ENCODE assay signal across 12 cellular contexts in genomic region chr19:49486232-49486631, GRCh38. TPM values are rescaled to one million over a fixed set of nuclear protein-coding genes. Genes with fewer than 3 reads are reported as not detected.
DNase-seq lines count a peak whose midpoint lies in the region; ATAC-seq and TF ChIP-seq lines count a peak whose summit lies in the region.
"Had no signal": no experiment of that assay in that cellular context is flagged by ENCODE, and none has a peak within 500 bp of the region (broad histone marks: within the 10 kb centered on the region; RNA-seq: fewer than 3 reads in every experiment).

No MANE protein-coding gene starts in this region.

- WGBS in sigmoid colon, 2 donors = 93 to 97% methylated on average over 7 of the region's 7 CpGs

- TF ChIP-seq CTCF in OCI-LY3 (IDR thresholded peaks at IDR 0.05; ENCODE audit: low read depth, low read length) = no peak
- no peak for TF ChIP-seq CTCF in sigmoid colon (IDR thresholded peaks at IDR 0.05)
- no peak for TF ChIP-seq CTCF in OCI-LY7 (conservative IDR thresholded peaks at IDR 0.05; ENCODE audit: low read length)
- no peak for TF ChIP-seq CTCF in dorsolateral prefrontal cortex (IDR thresholded peaks at IDR 0.05 in 54 of 56, conservative IDR thresholded peaks at IDR 0.05 in 2 of 56; ENCODE audit: low read depth in 1 of 56, partially characterized antibody in 56 of 56)

- H3K4me3 Mint-ChIP-seq in activated CD8-positive, alpha-beta memory T cell treated with anti-CD3 and anti-CD28 coated beads, Interleukin-2, amount 10 ng/mL, durations not matched to agents 7 days and 5 days = no peak overlapping the region
- peak overlapping the region in 1 of 2 donors; percentile 29 for H3K4me3 Mint-ChIP-seq in effector memory CD8-positive, alpha-beta T cell

- H3K9me2 ChIP-seq in OCI-LY7 (ENCODE audit: insufficient read depth, low read length) = no peaks in the 10 kb centered on the region

- peak overlapping the region; percentile 65 for H3K27ac Mint-ChIP-seq in activated CD8-positive, alpha-beta memory T cell treated with anti-CD3 and anti-CD28 coated beads, Interleukin-2, amount 10 ng/mL, durations not matched to agents 7 days and 5 days
- H3K27ac Mint-ChIP-seq in effector memory CD8-positive, alpha-beta T cell = peak overlapping the region; percentile 54 to 78

- no peak overlapping the region for H2AFZ ChIP-seq in OCI-LY3 (ENCODE audit: low read depth, low read length)
- H2AFZ ChIP-seq in OCI-LY7 (ENCODE audit: low read length) = no peak overlapping the region

- peaks cover 34% of the 10 kb centered on the region for H4K20me1 ChIP-seq in OCI-LY3 (ENCODE audit: insufficient read depth, low read length)
- peaks cover 12% of the 10 kb centered on the region; the same call in 1 of the 2 replicates for H4K20me1 ChIP-seq in OCI-LY7 (ENCODE audit: insufficient read depth, low read length)

- POLR2A ChIA-PET in OCI-LY7 (lab: Charles Lee) = no interaction called here

- CTCF ChIA-PET in activated CD8-positive, alpha-beta memory T cell treated with anti-CD3 and anti-CD28 coated beads, Interleukin-2, amount 10 ng/mL, durations not matched to agents 7 days and 5 days (lab: Charles Lee) = interaction anchor here (0.6 to 3.2 kb wide), 2 partner anchors 10 to 13 kb away, joined by 3 to 14 read pairs; partner anchors contain the start of gene FLT3LG
- CTCF ChIA-PET in OCI-LY7 (lab: Charles Lee; ENCODE audit: unreplicated experiment) = no interaction called here

- no peak overlapping the region for H3K9ac ChIP-seq in OCI-LY3 (ENCODE audit: low read length)

- H3K4me1 Mint-ChIP-seq in activated CD8-positive, alpha-beta memory T cell treated with anti-CD3 and anti-CD28 coated beads, Interleukin-2, amount 10 ng/mL, durations not matched to agents 7 days and 5 days = peaks cover 35% of the 10 kb centered on the region
- H3K4me1 Mint-ChIP-seq in effector memory CD8-positive, alpha-beta T cell (ENCODE audit: low read depth in 2 of 2) = peaks cover 27 to 33% of the 10 kb centered on the region in 2 donors

- no peaks in the 10 kb centered on the region for H3K27me3 Mint-ChIP-seq in activated CD8-positive, alpha-beta memory T cell treated with anti-CD3 and anti-CD28 coated beads, Interleukin-2, amount 10 ng/mL, durations not matched to agents 7 days and 5 days
- no peaks in the 10 kb centered on the region for H3K27me3 Mint-ChIP-seq in effector memory CD8-positive, alpha-beta T cell

- TF ChIP-seq EP300 in sigmoid colon (IDR thresholded peaks at IDR 0.05) = no peak

- H3K4me2 ChIP-seq in OCI-LY3 (ENCODE audit: low read length) = peak overlapping the region; percentile 3; the same call in 1 of the 2 replicates
- no peak overlapping the region for H3K4me2 ChIP-seq in OCI-LY7 (ENCODE audit: low read length)

- peaks cover 37% of the 10 kb centered on the region for H3K36me3 ChIP-seq in OCI-LY3 (replicated peaks; ENCODE audit: low read depth, low read length)
- H3K36me3 ChIP-seq in sigmoid colon = peaks cover 16 to 30% (median 18%) of the 10 kb centered on the region in 4 donors
- H3K36me3 ChIP-seq in OCI-LY7 (ENCODE audit: insufficient read depth, low read length) = peaks cover 38% of the 10 kb centered on the region
- H3K36me3 ChIP-seq: uterus had no signal

- H3K4me3 ChIP-seq in OCI-LY3 (ENCODE audit: low read length) (no peak overlapping the region), sigmoid colon (no peak overlapping the region), OCI-LY7 (ENCODE audit: low read depth, low read length, poor library complexity, severe bottlenecking) (no peak overlapping the region), dorsolateral prefrontal cortex (peak overlapping the region in 1 of 59 donors; percentile 79)
- H3K4me3 ChIP-seq: mucosa of descending colon had no signal

- no peak for DNase-seq in activated CD8-positive, alpha-beta memory T cell treated with anti-CD3 and anti-CD28 coated beads, Interleukin-2, amount 10 ng/mL, durations not matched to agents 7 days and 5 days
- no peak for DNase-seq in activated CD8-positive, alpha-beta memory T cell treated with anti-CD3 and anti-CD28 coated beads, Interleukin-2, amount 50 U/mL, for 4 hours
- no peak for DNase-seq in effector memory CD8-positive, alpha-beta T cell
- DNase-seq in sigmoid colon (no peak), epidermal melanocyte (ENCODE audit: insufficient read length, low spot score) (no peak), OCI-LY7 (ENCODE audit: low spot score) (no peak), dorsolateral prefrontal cortex (no peak)
- DNase-seq: central memory CD4-positive, alpha-beta T cell; mucosa of descending colon; NCI-H2171; uterus had no signal

- H3K79me2 ChIP-seq in OCI-LY3 (ENCODE audit: low read length) (peaks cover 42% of the 10 kb centered on the region), OCI-LY7 (ENCODE audit: insufficient read depth, low read depth, low read length) (peaks cover 34% of the 10 kb centered on the region)

- intact Hi-C loops in sigmoid colon (cut with DNase I) = no loop called here
- intact Hi-C loops in OCI-LY7 (cut with micrococcal nuclease; ENCODE audit: unreplicated experiment) = loop anchor here (5.0 kb wide), 1 partner anchor 34 kb away; the partner anchor contains the start of genes ALDH16A1 and PIH1D1
- intact Hi-C loops in dorsolateral prefrontal cortex (cut with DNase I) = loop anchor here (2.0 to 10.0 kb wide), 4 partner anchors 33 to 389 kb away; partner anchors contain the start of genes ALDH16A1 (in 2 of the 2), AKT1S1 (in 1 of the 2), PIH1D1 (in 1 of the 2) and RRAS (in 1 of the 2)

- H3K36me3 Mint-ChIP-seq in activated CD8-positive, alpha-beta memory T cell treated with anti-CD3 and anti-CD28 coated beads, Interleukin-2, amount 10 ng/mL, durations not matched to agents 7 days and 5 days = peaks cover 62% of the 10 kb centered on the region
- H3K36me3 Mint-ChIP-seq in effector memory CD8-positive, alpha-beta T cell (ENCODE audit: insufficient read depth) = peaks cover 96% of the 10 kb centered on the region

- no peak for TF ChIP-seq POLR2A in sigmoid colon (IDR thresholded peaks at IDR 0.05)

- no peaks in the 10 kb centered on the region for H3K9me3 Mint-ChIP-seq in activated CD8-positive, alpha-beta memory T cell treated with anti-CD3 and anti-CD28 coated beads, Interleukin-2, amount 10 ng/mL, durations not matched to agents 7 days and 5 days (ENCODE audit: low read depth)
- H3K9me3 Mint-ChIP-seq in effector memory CD8-positive, alpha-beta T cell = no peaks in the 10 kb centered on the region

- H3K27me3 ChIP-seq in OCI-LY3 (ENCODE audit: low read depth, low read length) (no peaks in the 10 kb centered on the region), sigmoid colon (no peaks in the 10 kb centered on the region), dorsolateral prefrontal cortex (no peaks in the 10 kb centered on the region)
- H3K27me3 ChIP-seq: uterus had no signal

- ATAC-seq in activated CD8-positive, alpha-beta memory T cell treated with anti-CD3 and anti-CD28 coated beads, Interleukin-2, amount 10 ng/mL, durations not matched to agents 7 days and 5 days = no peak
- ATAC-seq in effector memory CD8-positive, alpha-beta T cell (replicated peaks) = no peak

- BruUV-seq in OCI-LY7 (replicated peaks; lab: Mats Ljungman, UMichigan) = no TSS peak

- no peaks in the 10 kb centered on the region for H3K9me3 ChIP-seq in OCI-LY3 (ENCODE audit: insufficient read depth, low read length)
- no peaks in the 10 kb centered on the region for H3K9me3 ChIP-seq in sigmoid colon
- H3K9me3 ChIP-seq in OCI-LY7 (ENCODE audit: low read length) = no peaks in the 10 kb centered on the region
- H3K9me3 ChIP-seq: mucosa of descending colon, uterus had no signal

- H3K27ac ChIP-seq in OCI-LY3 (ENCODE audit: low read length) (no peak overlapping the region), sigmoid colon (peak overlapping the region in 3 of 4 donors; percentile 72 to 94 (median 93)), OCI-LY7 (ENCODE audit: low read depth, low read length, poor library complexity, severe bottlenecking) (no peak overlapping the region), dorsolateral prefrontal cortex (peak overlapping the region in 26 of 59 donors; percentile 82 to 98 (median 96))

- H3K4me1 ChIP-seq in OCI-LY3 (ENCODE audit: low read length) = peaks cover 21% of the 10 kb centered on the region
- H3K4me1 ChIP-seq in sigmoid colon = peaks cover 0 to 37% (median 27%) of the 10 kb centered on the region in 4 donors
- peaks cover 30% of the 10 kb centered on the region for H3K4me1 ChIP-seq in OCI-LY7 (ENCODE audit: insufficient read depth, low read length, poor library complexity, severe bottlenecking)

RNA-seq across cellular contexts. Expression of gene RPL13A, which starts 1.2 kb away (rescaled TPM):
- total RNA-seq in activated CD8-positive, alpha-beta memory T cell treated with anti-CD3 and anti-CD28 coated beads, Interleukin-2, amount 10 ng/mL, durations not matched to agents 7 days and 5 days = 1,000 to 10,000 TPM; 2,143 to 2,523 TPM
- total RNA-seq in sigmoid colon = 1,000 to 10,000 TPM; 2,552 to 5,599 (median 4,191) TPM
- 1,000 to 10,000 TPM; 4,070 to 6,094 (median 4,207) TPM for polyA plus RNA-seq in sigmoid colon
- 6,720 and 8,461 TPM in 2 replicates for total RNA-seq in OCI-LY7 (2014; rRNA removed; shearing (Covaris generic))
- total RNA-seq in OCI-LY7 (2022) = 2,999 and 3,606 TPM in 2 replicates
- 1,000 to 10,000 TPM in 7 of 120 experiments, 100 to 1,000 TPM in 113; 564 to 1,173 (median 771) TPM for total RNA-seq in dorsolateral prefrontal cortex

RNA-seq across cellular contexts. Expression of gene RPS11, which starts 10.0 kb away (rescaled TPM):
- 1,000 to 10,000 TPM; 1,876 to 2,018 TPM for total RNA-seq in activated CD8-positive, alpha-beta memory T cell treated with anti-CD3 and anti-CD28 coated beads, Interleukin-2, amount 10 ng/mL, durations not matched to agents 7 days and 5 days
- 1,000 to 10,000 TPM; 3,843 to 9,166 (median 6,008) TPM for total RNA-seq in sigmoid colon
- 1,000 to 10,000 TPM; 4,449 to 8,009 (median 5,043) TPM for polyA plus RNA-seq in sigmoid colon
- total RNA-seq in OCI-LY7 (2014; rRNA removed; shearing (Covaris generic)) = 6,180 and 6,539 TPM in 2 replicates
- 2,366 and 2,673 TPM in 2 replicates for total RNA-seq in OCI-LY7 (2022)
- total RNA-seq in dorsolateral prefrontal cortex = 100 to 1,000 TPM; 410 to 765 (median 576) TPM

RNA-seq across cellular contexts. Expression of gene FLT3LG, which starts 12.2 kb away (rescaled TPM):
- total RNA-seq in activated CD8-positive, alpha-beta memory T cell treated with anti-CD3 and anti-CD28 coated beads, Interleukin-2, amount 10 ng/mL, durations not matched to agents 7 days and 5 days = 100 to 1,000 TPM; 112 to 151 TPM
- total RNA-seq in sigmoid colon (10 to 100 TPM in 1 of 4 donors, 1 to 10 TPM in 3; 4.6 to 11.1 (median 6.1) TPM), OCI-LY7 (2022) (8.4 and 11.7 TPM in 2 replicates), dorsolateral prefrontal cortex (10 to 100 TPM in 2 of 120 experiments, 1 to 10 TPM in 118; 1.7 to 11.9 (median 4.6) TPM)
- polyA plus RNA-seq in sigmoid colon = 10 to 100 TPM in 2 of 3 donors, 1 to 10 TPM in 1; 2.1 to 18.6 (median 14.9) TPM
- 8.2 and 10.1 TPM in 2 replicates for total RNA-seq in OCI-LY7 (2014; rRNA removed; shearing (Covaris generic))

RNA-seq across cellular contexts. Expression of gene FCGRT, which starts 26.2 kb away (rescaled TPM):
- 1 to 10 TPM; 2.1 to 7.9 TPM for total RNA-seq in activated CD8-positive, alpha-beta memory T cell treated with anti-CD3 and anti-CD28 coated beads, Interleukin-2, amount 10 ng/mL, durations not matched to agents 7 days and 5 days
- 100 to 1,000 TPM; 164 to 203 (median 178) TPM for total RNA-seq in sigmoid colon
- polyA plus RNA-seq in sigmoid colon = 100 to 1,000 TPM; 222 to 317 (median 243) TPM
- 19.4 and 20.9 TPM in 2 replicates for total RNA-seq in OCI-LY7 (2014; rRNA removed; shearing (Covaris generic))
- total RNA-seq in OCI-LY7 (2022) = 10.7 and 11.6 TPM in 2 replicates
- total RNA-seq in dorsolateral prefrontal cortex = 100 to 1,000 TPM in 1 of 120 experiments, 10 to 100 TPM in 119; 22.6 to 101 (median 43.4) TPM

RNA-seq across cellular contexts. Expression of gene ALDH16A1, which starts 33.2 kb away (rescaled TPM):
- total RNA-seq in activated CD8-positive, alpha-beta memory T cell treated with anti-CD3 and anti-CD28 coated beads, Interleukin-2, amount 10 ng/mL, durations not matched to agents 7 days and 5 days = 10 to 100 TPM; 37.2 to 45.2 TPM
- total RNA-seq in sigmoid colon = 10 to 100 TPM; 14.1 to 25.3 (median 18.1) TPM
- polyA plus RNA-seq in sigmoid colon = 10 to 100 TPM; 14.3 to 44.2 (median 18.0) TPM
- total RNA-seq in OCI-LY7 (2014; rRNA removed; shearing (Covaris generic)) = 39.5 and 55.4 TPM in 2 replicates
- 26.0 and 30.6 TPM in 2 replicates for total RNA-seq in OCI-LY7 (2022)
- 10 to 100 TPM in 43 of 120 experiments, 1 to 10 TPM in 77; 3.7 to 20.5 (median 9.1) TPM for total RNA-seq in dorsolateral prefrontal cortex

Comparison
In these comparisons a context has a peak if more than half of its experiments do, and no peak if none do; other contexts are left out.
1. H3K27ac ChIP-seq: peak in sigmoid colon (3 of 4); none in OCI-LY3 (single experiment) and OCI-LY7 (single experiment).
2. RNA of gene FLT3LG, which starts 12.2 kb away (total RNA-seq): 112 to 151 TPM in activated CD8-positive, alpha-beta memory T cell treated with anti-CD3 and anti-CD28 coated beads, Interleukin-2, amount 10 ng/mL, durations not matched to agents 7 days and 5 days; 8.2 to 11.7 TPM in OCI-LY7, 4.6 to 11.1 TPM in sigmoid colon and 1.7 to 11.9 TPM in dorsolateral prefrontal cortex; every median in the first group is over 4 times any median in the second.